9 cellular contexts compared by ENCODE assay signal in the genomic region with DNA sequence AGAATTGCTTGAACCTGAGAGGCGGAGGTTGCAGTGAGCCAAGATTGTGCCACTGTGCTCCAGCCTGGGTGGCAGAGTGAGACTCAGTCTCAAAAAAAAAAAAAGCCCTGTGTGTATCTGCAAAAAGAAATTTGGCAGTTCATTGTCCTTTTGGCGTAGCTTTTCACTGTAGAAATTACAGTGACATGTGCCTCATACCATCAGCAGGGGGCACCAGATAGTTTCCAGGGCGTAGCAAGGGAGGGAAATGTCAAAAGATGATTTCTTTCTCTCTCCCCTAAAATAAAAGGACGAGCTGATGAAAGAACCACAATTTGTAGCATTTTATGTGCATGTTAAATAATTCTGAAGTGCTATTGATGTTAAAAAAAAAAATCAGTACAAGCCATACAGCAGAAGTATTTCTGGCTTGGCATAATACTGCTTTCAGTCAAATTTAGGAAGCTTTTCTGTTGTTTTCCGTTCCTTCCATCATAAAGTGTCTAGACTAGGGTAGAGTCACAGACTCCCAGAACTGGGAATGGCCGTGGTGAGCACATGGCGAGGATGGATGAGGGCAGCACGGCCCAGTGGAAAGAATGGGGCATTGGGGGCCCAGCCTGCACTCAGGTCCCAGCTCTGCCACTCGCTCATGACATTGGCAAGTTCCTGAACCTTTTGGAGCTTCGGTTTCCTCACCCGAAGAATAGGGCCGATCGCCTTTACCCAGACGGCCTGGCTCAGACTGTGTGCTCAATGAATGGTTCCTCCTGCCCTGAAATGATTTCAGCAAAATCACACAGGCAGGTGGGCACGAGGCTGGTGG. TPM values are rescaled to one million over a fixed set of nuclear protein-coding genes. Genes with fewer than 3 reads are reported as not detected.
DNase-seq lines count a peak whose midpoint lies in the region; ATAC-seq, FAIRE-seq and TF ChIP-seq lines count a peak whose summit lies in the region.
"Had no signal": no experiment of that assay in that cellular context is flagged by ENCODE, and none has a peak within 500 bp of the region (broad histone marks: within the 10 kb centered on the region; RNA-seq: fewer than 3 reads in every experiment).

No MANE protein-coding gene starts in this region.

- BruUV-seq in K562 (replicated peaks; lab: Mats Ljungman, UMichigan), result no TSS peak

- H3K4me3 Mint-ChIP-seq in T-helper 17 cell, result peak overlapping the region; percentile 91

- intact Hi-C loops in K562 (cut with micrococcal nuclease), result loop anchor here (1.0 to 5.0 kb wide), 3 partner anchors 288 to 585 kb away; partner anchors contain the start of gene TIMM22

- peak; percentile 88 for FAIRE-seq in K562 (lab: Jason Lieb, UNC)

- H3K79me2 ChIP-seq in Loucy (ENCODE audit: insufficient read depth, low read length) (peaks cover 63% of the 10 kb centered on the region), K562 (ENCODE audit: control insufficient read depth, insufficient read depth, low read length) (no peaks in the 10 kb centered on the region)

- TF ChIP-seq CTCF in Loucy (conservative IDR thresholded peaks at IDR 0.05; ENCODE audit: low read length) (peak; percentile 88), K562 (IDR thresholded peaks at IDR 0.05 in 2 of 3, conservative IDR thresholded peaks at IDR 0.05 in 1 of 3; ENCODE audit: insufficient read depth in 2 of 3, low read depth in 1 of 3, low read length in 3 of 3) (peak; percentile 56 to 81 (median 68))

- peak overlapping the region; percentile 99 for H3K4me2 ChIP-seq in Loucy (ENCODE audit: low read depth, low read length, poor library complexity, severe bottlenecking)
- H3K4me2 ChIP-seq in K562 (ENCODE audit: insufficient read depth, low read length), result no peak overlapping the region
- H3K4me2 ChIP-seq: BLaER1 had no signal

- no peaks in the 10 kb centered on the region for H3K9me3 ChIP-seq in Loucy (ENCODE audit: insufficient read depth, low read depth, low read length)
- no peaks in the 10 kb centered on the region for H3K9me3 ChIP-seq in T-helper 17 cell (ENCODE audit: control insufficient read depth, low read length, poor library complexity, severe bottlenecking)
- no peaks in the 10 kb centered on the region for H3K9me3 ChIP-seq in K562 (replicated peaks; ENCODE audit: control insufficient read depth, insufficient read depth, low read depth, low read length)
- H3K9me3 ChIP-seq: BLaER1 had no signal

- H3K27me3 ChIP-seq in Loucy (ENCODE audit: insufficient read depth, low read length, poor library complexity, severe bottlenecking) (no peaks in the 10 kb centered on the region), K562 (ENCODE audit: control insufficient read depth in 2 of 2, insufficient read depth in 2 of 2, low read length in 2 of 2) (peaks cover 0 to 17% of the 10 kb centered on the region in 2 experiments; a peak in 2 of 5 replicates)

- CTCF ChIA-PET in K562 (lab: Yijun Ruan, JAX; ENCODE audit: low intra/inter-chr PET ratio), result interaction anchor here (0.6 to 2.1 kb wide), 9 partner anchors 18 to 702 kb away, joined by 3 to 14 read pairs (median 3); no protein-coding TSS in a partner anchor

- POLR2A ChIA-PET in K562 (lab: Yijun Ruan, JAX), result interaction anchor here (0.6 to 1.1 kb wide), 4 partner anchors 139 to 379 kb away, joined by 3 to 4 read pairs (median 3); no protein-coding TSS in a partner anchor

- no peak overlapping the region for H3K27ac ChIP-seq in K562 (ENCODE audit: extremely low read depth, low read depth, low read length)
- H3K27ac ChIP-seq: BLaER1 had no signal

- no peak overlapping the region for H2AFZ ChIP-seq in Loucy (ENCODE audit: low read length)
- H2AFZ ChIP-seq in K562 (ENCODE audit: low read depth, low read length), result no peak overlapping the region

- ATAC-seq in T-helper 17 cell (peak; percentile 23), K562 (0 out of 3 replicates have a peak, but pooled peaks have one; percentile 43), GM18858 (IDR thresholded peaks at IDR 0.05; ENCODE audit: unreplicated experiment) (no peak)

- H3K9me1 ChIP-seq in K562 (ENCODE audit: control insufficient read depth, insufficient read depth, low read length), result no peaks in the 10 kb centered on the region

- no peak for TF ChIP-seq EP300 in K562 (IDR thresholded peaks at IDR 0.05; ENCODE audit: low read length)

- H3K36me3 ChIP-seq in Loucy (ENCODE audit: insufficient read depth, low read length) (no peaks in the 10 kb centered on the region), K562 (ENCODE audit: control insufficient read depth, insufficient read depth, low read length) (no peaks in the 10 kb centered on the region)
- H3K36me3 ChIP-seq: BLaER1 had no signal

- H3K4me3 ChIP-seq in Loucy (ENCODE audit: low read length, poor library complexity, severe bottlenecking) (peak overlapping the region; percentile 99), K562 (no peak overlapping the region)
- H3K4me3 ChIP-seq: BLaER1 had no signal

- H4K20me1 ChIP-seq in Loucy (ENCODE audit: insufficient read depth, low read length, poor library complexity, severe bottlenecking) (peaks cover 34% of the 10 kb centered on the region), K562 (replicated peaks; ENCODE audit: control insufficient read depth, insufficient read depth, low read length) (no peaks in the 10 kb centered on the region)
- H4K20me1 ChIP-seq: BLaER1 had no signal

- peak; percentile 69 to 85 for TF ChIP-seq RAD21 in K562 (CRISPR knock-in tag; conservative IDR thresholded peaks at IDR 0.05 in 1 of 2, IDR thresholded peaks at IDR 0.05 in 1 of 2)

- H3K27ac Mint-ChIP-seq in T-helper 17 cell, result peak overlapping the region; percentile 98

- H3K4me1 Mint-ChIP-seq in T-helper 17 cell, result peaks cover 68% of the 10 kb centered on the region

- H3K9me2 ChIP-seq in Loucy (replicated peaks; ENCODE audit: low read depth, low read length), result no peaks in the 10 kb centered on the region

- 15% methylated on average over 8 of the region's 15 CpGs for WGBS in K562 (ENCODE audit: insufficient coverage, low coverage, missing lambda C conversion rate)

- H3K27me3 Mint-ChIP-seq in T-helper 17 cell, result no peaks in the 10 kb centered on the region

- peaks cover 56% of the 10 kb centered on the region for H3K4me1 ChIP-seq in Loucy (ENCODE audit: insufficient read depth, low read length, poor library complexity, severe bottlenecking)
- H3K4me1 ChIP-seq in K562 (replicated peaks in 1 of 2; ENCODE audit: control insufficient read depth in 2 of 2, insufficient read depth in 2 of 2, low read length in 2 of 2), result peaks cover 7 to 20% of the 10 kb centered on the region in 2 experiments; a peak in 4 of 5 replicates

- DNase-seq in DMS79 treated with DMSO at 0.1 percent for 48 hours (lab: John Stamatoyannopoulos, UW) (peak; percentile 15), DMS79 (lab: John Stamatoyannopoulos, UW) (no peak), T-helper 17 cell (peak; percentile 29 to 54 (median 43)), K562 (ENCODE audit: extremely low read depth in 1 of 4, low spot score in 3 of 4) (peak; percentile 17 to 62 (median 24)), kidney glomerular epithelial cell (lab: John Stamatoyannopoulos, UW) (peak; percentile 41)
- peak; percentile 70 for DNase-seq in stimulated activated CD8-positive, alpha-beta memory T cell treated with anti-CD3 and anti-CD28 coated beads, Interleukin-4, amount 100 ng/mL, for 48 hours

- H3K9ac ChIP-seq in Loucy (ENCODE audit: low read depth, low read length, poor library complexity, severe bottlenecking) (peak overlapping the region; percentile 99), K562 (ENCODE audit: insufficient read depth in 1 of 2, low read depth in 2 of 2, low read length in 2 of 2) (0 out of 4 replicates have a peak overlapping the region, but pooled peaks of 1 of the 2 experiments have one; percentile 11)
- H3K9ac ChIP-seq: BLaER1 had no signal

- in situ Hi-C loops in K562 (cut with MboI), result loop anchor here (5.0 kb wide), 1 partner anchor 290 kb away; no protein-coding TSS in a partner anchor

- no peak for TF ChIP-seq POLR2A in K562 (conservative IDR thresholded peaks at IDR 0.05)

- peaks cover 5% of the 10 kb centered on the region for H3K36me3 Mint-ChIP-seq in T-helper 17 cell (ENCODE audit: low read depth)

- H3F3A ChIP-seq in Loucy (ENCODE audit: low read depth), result peaks cover 16% of the 10 kb centered on the region

RNA-seq across cellular contexts. Expression of gene RFLNB, which starts 33.3 kb away (rescaled TPM):
- total RNA-seq in T-helper 17 cell, result 10 to 100 TPM; 29.7 to 42.4 TPM
- 1.3 and 1.9 TPM in 2 replicates for total RNA-seq in K562 (2011; cell fraction: chromatin; rRNA removed; ENCODE audit: low replicate concordance)
- 1.1 and 1.3 TPM in 2 replicates for total RNA-seq in K562 (2011; cell fraction: nucleolus; rRNA removed)
- total RNA-seq in K562 (2011; cell fraction: nucleoplasm; rRNA removed), result 1.8 and 2.8 TPM in 2 replicates
- total RNA-seq in K562 (2014; rRNA removed), result 6.4 and 9.8 TPM in 2 replicates
- 5.6 and 5.9 TPM in 2 replicates for total RNA-seq in K562 (2014; rRNA removed; fragmentation: Illumina TruSeq; extraction: Trizol)
- 4.6 and 4.9 TPM in 2 replicates for total RNA-seq in K562 (2015; rRNA removed; fragmentation: Illumina TruSeq; extraction: Trizol)
- 8.8 and 10.0 TPM in 2 replicates for total RNA-seq in K562 (2021)
- polyA plus RNA-seq in K562 (2011; rRNA removed), result 0.95 and 1.8 TPM in 2 replicates
- polyA plus RNA-seq in K562 (2011; cell fraction: cytosol; rRNA removed), result 1.1 and 2.8 TPM in 2 replicates
- 0.52 and 1.4 TPM in 2 replicates for polyA plus RNA-seq in K562 (2011; cell fraction: nucleus; rRNA removed)
- polyA plus RNA-seq in K562 (2012), result 5.3 and 7.7 TPM in 2 replicates
- polyA plus RNA-seq in K562 (2014; fragmentation: Illumina TruSeq; extraction: Trizol), result 4.6 and 6.8 TPM in 2 replicates
- polyA plus RNA-seq in K562 (2014; fragmentation: Nextera tagmentation; extraction: Ambion mirVana), result 1 to 10 TPM in 1 of 2 experiments, under 1 TPM in 1; 0.92 to 1.1 TPM
- 5.0 and 7.2 TPM in 2 replicates for polyA plus RNA-seq in K562 (2014; rRNA removed)
- 0.54 and 1.3 TPM in 2 replicates for polyA minus RNA-seq in K562 (2011; rRNA and poly(A)+ RNA removed)
- 1.5 and 1.9 TPM in 2 replicates for polyA minus RNA-seq in K562 (2011; cell fraction: cytosol; rRNA and poly(A)+ RNA removed)
- polyA minus RNA-seq in K562 (2011; cell fraction: nucleus; rRNA and poly(A)+ RNA removed), result 0.27 and 0.33 TPM in 2 replicates

RNA-seq across cellular contexts. Expression of gene RPH3AL, which starts 59.8 kb away (rescaled TPM):
- total RNA-seq in T-helper 17 cell (1 to 10 TPM; 1.3 to 3.5 TPM), K562 (2014; rRNA removed) (0.86 and 1.2 TPM in 2 replicates), K562 (2014; rRNA removed; fragmentation: Illumina TruSeq; extraction: Trizol) (0.25 and 0.93 TPM in 2 replicates), K562 (2015; rRNA removed; fragmentation: Illumina TruSeq; extraction: Trizol) (0.29 and 0.38 TPM in 2 replicates), K562 (2021) (1.7 and 2.3 TPM in 2 replicates)
- total RNA-seq in K562 (2011; cell fraction: chromatin; rRNA removed; ENCODE audit: low replicate concordance), result 2.4 and 4.9 TPM in 2 replicates
- total RNA-seq in K562 (2011; cell fraction: nucleolus; rRNA removed), result 3.2 and 5.9 TPM in 2 replicates
- total RNA-seq in K562 (2011; cell fraction: nucleoplasm; rRNA removed), result 1.5 and 3.0 TPM in 2 replicates
- polyA plus RNA-seq in K562 (2011; rRNA removed) (0.45 and 0.52 TPM in 2 replicates), K562 (2014; fragmentation: Illumina TruSeq; extraction: Trizol) (0.39 and 0.76 TPM in 2 replicates), K562 (2014; fragmentation: Nextera tagmentation; extraction: Ambion mirVana) (under 1 TPM; 0.18 to 0.20 TPM), K562 (2014; rRNA removed) (0.64 and 1.6 TPM in 2 replicates)
- 0.40 and 1.8 TPM in 2 replicates for polyA plus RNA-seq in K562 (2011; cell fraction: cytosol; rRNA removed)
- polyA plus RNA-seq in K562 (2011; cell fraction: nucleus; rRNA removed), result 0.77 and 1.1 TPM in 2 replicates
- 1.1 and 2.7 TPM in 2 replicates for polyA plus RNA-seq in K562 (2012)
- polyA minus RNA-seq in K562 (2011; rRNA and poly(A)+ RNA removed), result 0.35 TPM in 1 of 2 replicates, not detected in the other
- 0.86 TPM in 1 of 2 replicates, not detected in the other for polyA minus RNA-seq in K562 (2011; cell fraction: cytosol; rRNA and poly(A)+ RNA removed)
- 0.44 and 1.6 TPM in 2 replicates for polyA minus RNA-seq in K562 (2011; cell fraction: nucleus; rRNA and poly(A)+ RNA removed)
